Comparison of ENCODE assay signal across 9 cellular contexts in genomic region chr1:116934586-116935207, GRCh38. TPM values are rescaled to one million over a fixed set of nuclear protein-coding genes. Genes with fewer than 3 reads are reported as not detected.
A peak's percentile ranks its signal among the peaks of the same experiment; 100 is the strongest.
DNase-seq lines count a peak whose midpoint lies in the region; ATAC-seq and TF ChIP-seq lines count a peak whose summit lies in the region.
"Had no signal": no experiment of that assay in that cellular context is flagged by ENCODE, and none has a peak within 500 bp of the region (broad histone marks: within the 10 kb centered on the region; RNA-seq: fewer than 3 reads in every experiment).

No MANE protein-coding gene starts in this region.

- H3F3A ChIP-seq in smooth muscle cell (ENCODE audit: low read depth) = no peaks in the 10 kb centered on the region

- peak overlapping the region; percentile 64 for H3K27ac ChIP-seq in smooth muscle cell (ENCODE audit: low read depth)
- H3K27ac ChIP-seq in esophagus muscularis mucosa (replicated peaks in 1 of 4) = no peak overlapping the region

- no peaks in the 10 kb centered on the region for H3K4me1 ChIP-seq in smooth muscle cell (ENCODE audit: low read depth)
- H3K4me1 ChIP-seq in esophagus muscularis mucosa = peaks cover 6 to 32% (median 8%) of the 10 kb centered on the region in 4 donors

- H3K27me3 ChIP-seq in smooth muscle cell (ENCODE audit: low read depth) = no peaks in the 10 kb centered on the region
- no peaks in the 10 kb centered on the region for H3K27me3 ChIP-seq in esophagus muscularis mucosa

- H4K20me1 ChIP-seq in smooth muscle cell (ENCODE audit: low read depth) = peaks cover 58% of the 10 kb centered on the region

- DNase-seq in activated naive CD4-positive, alpha-beta T cell treated with anti-CD3 and anti-CD28 coated beads for 36 hours = no peak
- DNase-seq in NCI-H69 (lab: John Stamatoyannopoulos, UW) = peak; percentile 6
- no peak for DNase-seq in chondrocyte (ENCODE audit: low spot score)
- no peak for DNase-seq in smooth muscle cell (lab: John Stamatoyannopoulos, UW; ENCODE audit: unreplicated experiment)
- DNase-seq in hepatic stellate cell (ENCODE audit: low spot score) = no peak
- no peak for DNase-seq in esophagus muscularis mucosa (ENCODE audit: extremely low spot score)
- DNase-seq: NCI-H524 treated with DMSO at 0.1 percent for 48 hours had no signal

- no peak for TF ChIP-seq POLR2A in esophagus muscularis mucosa (IDR thresholded peaks at IDR 0.05; ENCODE audit: low read depth)

- H3K4me3 ChIP-seq in smooth muscle cell (no peak overlapping the region), esophagus muscularis mucosa (no peak overlapping the region)

- intact Hi-C loops in activated naive CD4-positive, alpha-beta T cell treated with anti-CD3 and anti-CD28 coated beads for 36 hours (cut with micrococcal nuclease) = loop anchor here (5.0 to 10.0 kb wide), 2 partner anchors 360 to 728 kb away; partner anchors contain the start of gene CD58
- intact Hi-C loops in esophagus muscularis mucosa (cut with DNase I) = no loop called here

- peak overlapping the region; percentile 76 for H3K27ac Mint-ChIP-seq in activated naive CD4-positive, alpha-beta T cell treated with anti-CD3 and anti-CD28 coated beads, Interleukin-2, amount 50 U/mL, for 24 hours
- no peak overlapping the region for H3K27ac Mint-ChIP-seq in activated naive CD4-positive, alpha-beta T cell treated with anti-CD3 and anti-CD28 coated beads for 36 hours
- no peak overlapping the region for H3K27ac Mint-ChIP-seq in chondrocyte (ENCODE audit: unreplicated experiment)

- peaks cover 41% of the 10 kb centered on the region for H3K79me2 ChIP-seq in smooth muscle cell (ENCODE audit: low read depth)

- no peak for TF ChIP-seq EP300 in esophagus muscularis mucosa (IDR thresholded peaks at IDR 0.05)

- H3K36me3 Mint-ChIP-seq in activated naive CD4-positive, alpha-beta T cell treated with anti-CD3 and anti-CD28 coated beads, Interleukin-2, amount 50 U/mL, for 24 hours = peaks cover 3% of the 10 kb centered on the region
- no peaks in the 10 kb centered on the region for H3K36me3 Mint-ChIP-seq in activated naive CD4-positive, alpha-beta T cell treated with anti-CD3 and anti-CD28 coated beads for 36 hours (ENCODE audit: low read depth)
- peaks cover 4% of the 10 kb centered on the region for H3K36me3 Mint-ChIP-seq in chondrocyte (ENCODE audit: low read depth)

- peak; percentile 58 for TF ChIP-seq CTCF in chondrocyte (IDR thresholded peaks at IDR 0.05)
- TF ChIP-seq CTCF in smooth muscle cell (IDR thresholded peaks at IDR 0.05; ENCODE audit: borderline replicate concordance, insufficient read depth, poor library complexity, severe bottlenecking) = peak; percentile 34
- peak in 1 of 3 experiments; percentile 12 for TF ChIP-seq CTCF in esophagus muscularis mucosa (IDR thresholded peaks at IDR 0.05)

- ATAC-seq in HG02981 (IDR thresholded peaks at IDR 0.05; ENCODE audit: unreplicated experiment) = no peak

- no peak overlapping the region for H2AFZ ChIP-seq in smooth muscle cell (ENCODE audit: low read depth)

- peak overlapping the region; percentile 54 for H3K4me3 Mint-ChIP-seq in activated naive CD4-positive, alpha-beta T cell treated with anti-CD3 and anti-CD28 coated beads, Interleukin-2, amount 50 U/mL, for 24 hours
- no peak overlapping the region for H3K4me3 Mint-ChIP-seq in activated naive CD4-positive, alpha-beta T cell treated with anti-CD3 and anti-CD28 coated beads for 36 hours
- H3K4me3 Mint-ChIP-seq in chondrocyte (ENCODE audit: unreplicated experiment) = no peak overlapping the region

- H3K9ac ChIP-seq in smooth muscle cell (ENCODE audit: low read depth) = no peak overlapping the region

- H3K27me3 Mint-ChIP-seq in activated naive CD4-positive, alpha-beta T cell treated with anti-CD3 and anti-CD28 coated beads, Interleukin-2, amount 50 U/mL, for 24 hours = no peaks in the 10 kb centered on the region
- no peaks in the 10 kb centered on the region for H3K27me3 Mint-ChIP-seq in activated naive CD4-positive, alpha-beta T cell treated with anti-CD3 and anti-CD28 coated beads for 36 hours (ENCODE audit: low read depth)
- H3K27me3 Mint-ChIP-seq in chondrocyte (ENCODE audit: low read depth) = no peaks in the 10 kb centered on the region

- 53% methylated on average over 3 of the region's 3 CpGs for WGBS in smooth muscle cell (ENCODE audit: low lambda C conversion rate)
- 86% methylated on average over 2 of the region's 3 CpGs for WGBS in esophagus muscularis mucosa

- H3K36me3 ChIP-seq in smooth muscle cell (ENCODE audit: low read depth) (no peaks in the 10 kb centered on the region), esophagus muscularis mucosa (no peaks in the 10 kb centered on the region)

- CTCF ChIA-PET in activated naive CD4-positive, alpha-beta T cell treated with anti-CD3 and anti-CD28 coated beads for 36 hours (lab: Charles Lee) = interaction anchor here (0.7 to 2.2 kb wide), 16 partner anchors 9 to 209 kb away, joined by 3 to 13 read pairs (median 4); partner anchors contain the start of gene TTF2

- peaks cover 25% of the 10 kb centered on the region for H3K4me1 Mint-ChIP-seq in activated naive CD4-positive, alpha-beta T cell treated with anti-CD3 and anti-CD28 coated beads, Interleukin-2, amount 50 U/mL, for 24 hours
- H3K4me1 Mint-ChIP-seq in activated naive CD4-positive, alpha-beta T cell treated with anti-CD3 and anti-CD28 coated beads for 36 hours (ENCODE audit: low read depth) = peaks cover 18% of the 10 kb centered on the region
- peaks cover 6% of the 10 kb centered on the region for H3K4me1 Mint-ChIP-seq in chondrocyte (ENCODE audit: low read depth)

- no peak overlapping the region for H3K4me2 ChIP-seq in smooth muscle cell

- H3K9me3 Mint-ChIP-seq in activated naive CD4-positive, alpha-beta T cell treated with anti-CD3 and anti-CD28 coated beads, Interleukin-2, amount 50 U/mL, for 24 hours = no peaks in the 10 kb centered on the region
- no peaks in the 10 kb centered on the region for H3K9me3 Mint-ChIP-seq in activated naive CD4-positive, alpha-beta T cell treated with anti-CD3 and anti-CD28 coated beads for 36 hours
- no peaks in the 10 kb centered on the region for H3K9me3 Mint-ChIP-seq in chondrocyte (ENCODE audit: low read depth)

- H3K9me3 ChIP-seq in smooth muscle cell (replicated peaks; ENCODE audit: low read depth) = no peaks in the 10 kb centered on the region
- H3K9me3 ChIP-seq in esophagus muscularis mucosa = no peaks in the 10 kb centered on the region

RNA-seq across cellular contexts. Expression of gene PTGFRN, which starts 25.0 kb away (rescaled TPM):
- total RNA-seq in activated naive CD4-positive, alpha-beta T cell treated with anti-CD3 and anti-CD28 coated beads for 36 hours = 10 to 100 TPM; 24.0 to 28.0 TPM
- 79.7 to 123 TPM (median 117 TPM) in 3 replicates for total RNA-seq in chondrocyte
- 97.9 and 152 TPM in 2 replicates for total RNA-seq in smooth muscle cell
- 62.6 and 64.2 TPM in 2 replicates for polyA plus RNA-seq in smooth muscle cell
- 100 to 1,000 TPM in 3 of 4 donors, 10 to 100 TPM in 1; 69.1 to 150 (median 106) TPM for total RNA-seq in esophagus muscularis mucosa
